ENCODE assay signal across 1 cellular context in genomic region chr5:143433680-143434079, GRCh38.
TF ChIP-seq lines count a peak whose summit lies in the region.

No MANE protein-coding gene starts in this region.

TF ChIP-seq in H1, 55 proteins besides CTCF, POLR2A, EP300 and RAD21 (continued from another document):
- TF ChIP-seq E2F6 (IDR thresholded peaks at IDR 0.05) (no peak), TEAD4 (IDR thresholded peaks at IDR 0.05; ENCODE audit: low read depth, low read length) (no peak), CHD2 (IDR thresholded peaks at IDR 0.05; ENCODE audit: low read length) (no peak), KDM5A (IDR thresholded peaks at IDR 0.05; ENCODE audit: low read length) (no peak), SP2 (IDR thresholded peaks at IDR 0.05; ENCODE audit: low read length) (no peak), BACH1 (IDR thresholded peaks at IDR 0.05; ENCODE audit: low read length) (no peak), BCL11A (IDR thresholded peaks at IDR 0.05; ENCODE audit: low read depth in 2 of 2, low read length in 2 of 2) (no peak), TAF1 (IDR thresholded peaks at IDR 0.05; ENCODE audit: low read depth, low read length) (no peak), MAFK (IDR thresholded peaks at IDR 0.05; ENCODE audit: low read depth, low read length) (no peak)
